Comparison of ENCODE assay signal across 7 cellular contexts in the genomic region with DNA sequence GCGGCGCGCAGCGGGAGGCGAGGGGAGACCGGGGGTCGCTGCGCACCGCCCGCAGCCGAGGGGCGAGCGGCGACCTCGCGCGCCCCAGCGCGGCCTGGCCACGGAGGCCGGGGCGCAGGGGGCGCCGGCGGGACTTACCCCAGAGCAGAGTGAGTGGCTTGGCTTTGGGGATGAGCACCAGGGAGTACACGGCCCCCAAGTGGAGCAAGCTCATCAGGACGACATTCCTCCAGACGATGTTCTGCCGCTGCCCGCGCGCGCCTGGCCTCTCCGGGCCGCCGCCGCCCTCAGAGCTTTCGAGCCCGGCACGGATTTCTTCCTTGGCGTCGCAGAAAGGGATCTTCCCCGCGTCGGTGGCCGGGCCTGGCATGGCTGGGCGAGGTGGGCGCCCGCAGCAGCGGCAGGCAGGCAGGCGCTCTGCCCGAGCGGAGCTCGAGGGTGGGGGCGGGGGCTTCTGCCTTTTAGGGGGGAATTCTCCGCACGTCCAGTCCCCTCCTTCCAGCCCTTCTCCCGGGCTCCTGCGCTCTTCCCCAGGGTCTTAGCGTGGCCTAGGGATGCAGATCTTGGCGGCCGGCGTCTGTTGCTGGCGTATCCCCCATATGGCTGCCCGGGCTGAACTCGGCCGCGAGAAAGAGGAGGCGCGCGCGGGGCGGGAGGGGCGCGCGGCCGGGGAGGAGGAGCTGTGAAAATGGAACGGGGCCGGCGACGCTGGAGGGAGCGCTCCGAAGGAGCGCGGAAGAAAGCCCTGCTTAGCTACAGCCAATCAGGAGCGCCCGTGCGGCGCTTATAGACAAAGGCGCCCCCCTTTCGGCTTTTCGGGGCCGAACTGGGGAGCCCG. TPM values are rescaled to one million over a fixed set of nuclear protein-coding genes. Genes with fewer than 3 reads are reported as not detected.
A peak's percentile ranks its signal among the peaks of the same experiment; 100 is the strongest.
DNase-seq lines count a peak whose midpoint lies in the region; ATAC-seq and TF ChIP-seq lines count a peak whose summit lies in the region.

TSS of gene SCD5 (minus strand) at position 629 of the 838 bp plus-strand sequence. CDS start at position 370, 259 bp downstream.

- TF ChIP-seq CTCF in WTC11 (IDR thresholded peaks at IDR 0.05) (no peak), choroid plexus epithelial cell (conservative IDR thresholded peaks at IDR 0.05; ENCODE audit: low read depth, low read length) (no peak)

- H3K4me1 Mint-ChIP-seq in WTC11: peaks cover 24% of the 10 kb centered on the region

- peaks cover 94% of the 10 kb centered on the region for H3K27me3 Mint-ChIP-seq in WTC11 (ENCODE audit: low read depth)

- H3K36me3 Mint-ChIP-seq in WTC11: no peaks in the 10 kb centered on the region

- no peak within 1 kb of the TSS for H3K27ac Mint-ChIP-seq in WTC11

- CTCF ChIA-PET in WTC11 (lab: Charles Lee): interaction anchor here (0.8 to 3.8 kb wide), 15 partner anchors 12 to 513 kb away, joined by 3 to 17 read pairs (median 4); no protein-coding TSS in a partner anchor

- POLR2A ChIA-PET in WTC11 (lab: Charles Lee): interaction anchor here (0.8 to 2.7 kb wide), 3 partner anchors 14 to 424 kb away, joined by 3 to 7 read pairs (median 5); partner anchors contain the start of gene HNRNPD

- ATAC-seq in GM18502 (IDR thresholded peaks at IDR 0.05; ENCODE audit: poor library complexity, unreplicated experiment): peak; percentile 97
- ATAC-seq in HG02678 (IDR thresholded peaks at IDR 0.05; ENCODE audit: unreplicated experiment): peak; percentile 93
- peak; percentile 75 for ATAC-seq in WTC11

- no peaks in the 10 kb centered on the region for H3K9me3 Mint-ChIP-seq in WTC11

- H3K4me3 ChIP-seq in choroid plexus epithelial cell (ENCODE audit: low read depth, low read length): peak within 1 kb of the TSS; percentile 70

- DNase-seq in NCI-H1417 (lab: John Stamatoyannopoulos, UW) (peak; percentile 66 to 91 (median 83)), WTC11 (ENCODE audit: low spot score) (peak; percentile 60), choroid plexus epithelial cell (ENCODE audit: low read depth) (peak; percentile 75), kidney glomerular epithelial cell (lab: John Stamatoyannopoulos, UW) (peak; percentile 29)
- peak; percentile 76 for DNase-seq in stimulated activated CD4-positive, alpha-beta T cell treated with anti-CD3 and anti-CD28 coated beads, Interleukin-15, amount 100 ng/mL, for 24 hours

- peak within 1 kb of the TSS; percentile 86 for H3K4me3 Mint-ChIP-seq in WTC11

TF ChIP-seq in WTC11, 78 proteins besides CTCF, POLR2A, EP300 and RAD21:
- TF ChIP-seq NFYB (CRISPR knock-in tag; conservative IDR thresholded peaks at IDR 0.05; ENCODE audit: low read depth) (0 out of 2 replicates have a peak, but pooled peaks have one; percentile 24), USF1 (CRISPR knock-in tag; IDR thresholded peaks at IDR 0.05) (no peak), E2F5 (CRISPR knock-in tag; IDR thresholded peaks at IDR 0.05) (peak; percentile 16; the same call in 1 of the 2 replicates), ZNF317 (CRISPR knock-in tag; IDR thresholded peaks at IDR 0.05; ENCODE audit: borderline replicate concordance, low read depth) (no peak), ZNF138 (CRISPR knock-in tag; conservative IDR thresholded peaks at IDR 0.05) (no peak), JAZF1 (CRISPR knock-in tag; IDR thresholded peaks at IDR 0.05) (no peak), ZNF671 (CRISPR knock-in tag; IDR thresholded peaks at IDR 0.05) (no peak)
- TF ChIP-seq, protein P1, sequence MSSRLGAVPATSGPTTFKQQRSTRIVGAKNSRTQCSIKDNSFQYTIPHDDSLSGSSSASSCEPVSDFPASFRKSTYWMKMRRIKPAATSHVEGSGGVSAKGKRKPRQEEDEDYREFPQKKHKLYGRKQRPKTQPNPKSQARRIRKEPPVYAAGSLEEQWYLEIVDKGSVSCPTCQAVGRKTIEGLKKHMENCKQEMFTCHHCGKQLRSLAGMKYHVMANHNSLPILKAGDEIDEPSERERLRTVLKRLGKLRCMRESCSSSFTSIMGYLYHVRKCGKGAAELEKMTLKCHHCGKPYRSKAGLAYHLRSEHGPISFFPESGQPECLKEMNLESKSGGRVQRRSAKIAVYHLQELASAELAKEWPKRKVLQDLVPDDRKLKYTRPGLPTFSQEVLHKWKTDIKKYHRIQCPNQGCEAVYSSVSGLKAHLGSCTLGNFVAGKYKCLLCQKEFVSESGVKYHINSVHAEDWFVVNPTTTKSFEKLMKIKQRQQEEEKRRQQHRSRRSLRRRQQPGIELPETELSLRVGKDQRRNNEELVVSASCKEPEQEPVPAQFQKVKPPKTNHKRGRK (CRISPR knock-in tag; IDR thresholded peaks at IDR 0.05; ENCODE audit: borderline replicate concordance): no peak
- TF ChIP-seq, protein P2, sequence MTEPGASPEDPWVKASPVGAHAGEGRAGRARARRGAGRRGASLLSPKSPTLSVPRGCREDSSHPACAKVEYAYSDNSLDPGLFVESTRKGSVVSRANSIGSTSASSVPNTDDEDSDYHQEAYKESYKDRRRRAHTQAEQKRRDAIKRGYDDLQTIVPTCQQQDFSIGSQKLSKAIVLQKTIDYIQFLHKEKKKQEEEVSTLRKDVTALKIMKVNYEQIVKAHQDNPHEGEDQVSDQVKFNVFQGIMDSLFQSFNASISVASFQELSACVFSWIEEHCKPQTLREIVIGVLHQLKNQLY (CRISPR knock-in tag; IDR thresholded peaks at IDR 0.05): no peak
- TF ChIP-seq, protein P3, sequence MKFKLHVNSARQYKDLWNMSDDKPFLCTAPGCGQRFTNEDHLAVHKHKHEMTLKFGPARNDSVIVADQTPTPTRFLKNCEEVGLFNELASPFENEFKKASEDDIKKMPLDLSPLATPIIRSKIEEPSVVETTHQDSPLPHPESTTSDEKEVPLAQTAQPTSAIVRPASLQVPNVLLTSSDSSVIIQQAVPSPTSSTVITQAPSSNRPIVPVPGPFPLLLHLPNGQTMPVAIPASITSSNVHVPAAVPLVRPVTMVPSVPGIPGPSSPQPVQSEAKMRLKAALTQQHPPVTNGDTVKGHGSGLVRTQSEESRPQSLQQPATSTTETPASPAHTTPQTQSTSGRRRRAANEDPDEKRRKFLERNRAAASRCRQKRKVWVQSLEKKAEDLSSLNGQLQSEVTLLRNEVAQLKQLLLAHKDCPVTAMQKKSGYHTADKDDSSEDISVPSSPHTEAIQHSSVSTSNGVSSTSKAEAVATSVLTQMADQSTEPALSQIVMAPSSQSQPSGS (CRISPR knock-in tag; IDR thresholded peaks at IDR 0.05; ENCODE audit: borderline replicate concordance, low read depth): no peak
TF ChIP-seq in WTC11: peak in this region for 2.

RNA-seq across cellular contexts. Expression of gene SCD5, which starts in this region (rescaled TPM):
- 4.6 to 6.3 TPM (median 4.9 TPM) in 3 replicates for total RNA-seq in WTC11 (2021)

Comparison
In these comparisons a context has a peak if more than half of its experiments do, and no peak if none do; other contexts are left out.
1. Peak in every context shown above with its lines: DNase-seq, ATAC-seq and H3K4me3 ChIP-seq.
2. DNase-seq: peak in every context shown above with its lines; median percentile 83 in NCI-H1417; 76 in stimulated activated CD4-positive, alpha-beta T cell treated with anti-CD3 and anti-CD28 coated beads, Interleukin-15, amount 100 ng/mL, for 24 hours; 75 in choroid plexus epithelial cell; 60 in WTC11; 29 in kidney glomerular epithelial cell.